9 cellular contexts compared by ENCODE assay signal in genomic region chr1:174968750-174969244, GRCh38. TPM values are rescaled to one million over a fixed set of nuclear protein-coding genes. Genes with fewer than 3 reads are reported as not detected.
DNase-seq lines count a peak whose midpoint lies in the region; ATAC-seq lines count a peak whose summit lies in the region.
"Had no signal": no experiment of that assay in that cellular context is flagged by ENCODE, and none has a peak within 500 bp of the region (broad histone marks: within the 10 kb centered on the region; RNA-seq: fewer than 3 reads in every experiment).

No MANE protein-coding gene starts in this region.

- H3K36me3 Mint-ChIP-seq in activated naive CD8-positive, alpha-beta T cell treated with anti-CD3 and anti-CD28 coated beads for 36 hours = peaks cover 8% of the 10 kb centered on the region

- peak overlapping the region; percentile 20 to 73 for H3K27ac ChIP-seq in mucosa of rectum (ENCODE audit: low read depth in 2 of 2, low read length in 2 of 2)
- H3K27ac ChIP-seq: SJCRH30 had no signal

- H3K27ac Mint-ChIP-seq in activated naive CD8-positive, alpha-beta T cell treated with anti-CD3 and anti-CD28 coated beads for 36 hours = peak overlapping the region; percentile 86

- H3K4me3 ChIP-seq in mucosa of rectum (ENCODE audit: low read length in 2 of 2) = peak overlapping the region in 1 of 2 donors; percentile 22
- no peak overlapping the region for H3K4me3 ChIP-seq in HAP-1
- H3K4me3 ChIP-seq: SJCRH30 had no signal

- H3K27me3 ChIP-seq in mucosa of rectum (ENCODE audit: control insufficient read depth in 2 of 2, insufficient read depth in 2 of 2, low read length in 2 of 2) = no peaks in the 10 kb centered on the region
- no peaks in the 10 kb centered on the region for H3K27me3 ChIP-seq in HAP-1 (ENCODE audit: low read depth)
- H3K27me3 ChIP-seq: SJCRH30 had no signal

- H3K4me1 ChIP-seq in mucosa of rectum (ENCODE audit: control insufficient read depth in 2 of 2, insufficient read depth in 2 of 2, low read length in 2 of 2) (peaks cover 33 to 45% of the 10 kb centered on the region in 2 donors), HAP-1 (no peaks in the 10 kb centered on the region)

- H3K4me3 Mint-ChIP-seq in activated naive CD8-positive, alpha-beta T cell treated with anti-CD3 and anti-CD28 coated beads for 36 hours = peak overlapping the region; percentile 42

- ATAC-seq in GM21526 (IDR thresholded peaks at IDR 0.05; ENCODE audit: low FRiP score, unreplicated experiment) = peak; percentile 58

- peaks cover 66% of the 10 kb centered on the region for H3K4me1 Mint-ChIP-seq in activated naive CD8-positive, alpha-beta T cell treated with anti-CD3 and anti-CD28 coated beads for 36 hours

- H3K9ac ChIP-seq in mucosa of rectum (ENCODE audit: low read depth in 1 of 2, low read length in 2 of 2) = peak overlapping the region in 1 of 2 donors; percentile 35

- peak; percentile 7 for DNase-seq in GDM1 (lab: John Stamatoyannopoulos, UW)
- peak; percentile 52 for DNase-seq in HT-29 (ENCODE audit: low spot score)
- no peak for DNase-seq in activated naive CD8-positive, alpha-beta T cell treated with anti-CD3 and anti-CD28 coated beads for 36 hours
- no peak for DNase-seq in NCI-H446 treated with DMSO at 0.1 percent for 48 hours (lab: John Stamatoyannopoulos, UW)
- DNase-seq in COLO668 (lab: John Stamatoyannopoulos, UW; ENCODE audit: unreplicated experiment) = no peak
- DNase-seq in HAP-1 (ENCODE audit: low spot score in 2 of 2) = no peak

- no peaks in the 10 kb centered on the region for H3K9me3 Mint-ChIP-seq in activated naive CD8-positive, alpha-beta T cell treated with anti-CD3 and anti-CD28 coated beads for 36 hours

- in situ Hi-C loops in HAP-1 (cut with MboI; ENCODE audit: low sequenced_read_pairs) = no loop called here

- peaks cover 3 to 5% of the 10 kb centered on the region in 2 donors for H3K36me3 ChIP-seq in mucosa of rectum (ENCODE audit: control insufficient read depth in 2 of 2, insufficient read depth in 2 of 2, low read length in 2 of 2)
- no peaks in the 10 kb centered on the region for H3K36me3 ChIP-seq in HAP-1 (replicated peaks)
- H3K36me3 ChIP-seq: SJCRH30 had no signal

- H3K27me3 Mint-ChIP-seq in activated naive CD8-positive, alpha-beta T cell treated with anti-CD3 and anti-CD28 coated beads for 36 hours = no peaks in the 10 kb centered on the region

- H3K9me3 ChIP-seq in mucosa of rectum (ENCODE audit: control insufficient read depth in 2 of 2, low read length in 2 of 2) = no peaks in the 10 kb centered on the region
- H3K9me3 ChIP-seq in HAP-1 = no peaks in the 10 kb centered on the region
- H3K9me3 ChIP-seq: SJCRH30 had no signal

RNA-seq across cellular contexts. Expression of gene CACYBP, which starts 30.9 kb away (rescaled TPM):
- total RNA-seq in HT-29 (2014; rRNA removed; shearing (Covaris generic)) = 210 and 211 TPM in 2 replicates
- total RNA-seq in activated naive CD8-positive, alpha-beta T cell treated with anti-CD3 and anti-CD28 coated beads for 36 hours = 100 to 1,000 TPM; 345 to 385 TPM

RNA-seq across cellular contexts. Expression of gene MRPS14, which starts 54.4 kb away (rescaled TPM):
- 18.7 and 18.8 TPM in 2 replicates for total RNA-seq in HT-29 (2014; rRNA removed; shearing (Covaris generic))
- total RNA-seq in activated naive CD8-positive, alpha-beta T cell treated with anti-CD3 and anti-CD28 coated beads for 36 hours = 10 to 100 TPM; 42.1 to 44.0 TPM

Comparison
In these comparisons a context has a peak if more than half of its experiments do, and no peak if none do; other contexts are left out.
1. DNase-seq: peak in GDM1 (single experiment) and HT-29 (single experiment); none in activated naive CD8-positive, alpha-beta T cell treated with anti-CD3 and anti-CD28 coated beads for 36 hours (single experiment), NCI-H446 treated with DMSO at 0.1 percent for 48 hours (single experiment), COLO668 (single experiment) and HAP-1 (0 of 2).